In the genomic region with DNA sequence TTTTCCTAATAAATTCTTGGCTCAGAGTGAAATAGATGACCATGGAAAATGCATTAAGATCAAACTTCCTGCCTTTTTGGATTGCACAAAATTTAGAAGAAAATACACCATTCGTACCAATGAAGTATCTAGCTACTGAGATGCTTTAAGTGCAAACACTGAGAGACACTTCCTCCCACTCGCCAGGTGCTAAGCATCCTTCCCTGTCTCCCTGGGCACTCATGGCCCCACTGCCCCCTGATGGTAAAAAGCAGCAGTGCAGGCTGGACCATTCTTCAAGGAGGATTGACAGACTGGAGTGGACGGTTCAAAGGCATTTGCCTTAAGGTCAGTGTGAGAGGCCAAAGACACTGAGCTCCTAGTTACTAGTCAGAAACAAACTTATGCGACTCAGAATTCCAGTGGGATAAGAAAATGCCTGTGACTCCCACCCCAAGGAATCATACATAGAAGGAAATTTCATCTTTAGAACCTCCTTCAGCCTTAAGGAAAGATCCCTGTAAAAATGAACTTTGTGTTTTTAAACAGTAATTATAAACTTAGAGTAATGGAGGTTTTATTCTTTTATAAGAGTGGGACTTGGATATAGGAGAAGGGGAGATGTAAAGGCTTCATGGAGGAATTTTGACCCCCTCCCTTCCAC, we compare ENCODE assay signal across 8 cellular contexts.
DNase-seq lines count a peak whose midpoint lies in the region; ATAC-seq and TF ChIP-seq lines count a peak whose summit lies in the region.

No MANE protein-coding gene starts in this region.

- H3K27me3 ChIP-seq in PC-9 (ENCODE audit: insufficient read depth, low read depth) (no peaks in the 10 kb centered on the region), thoracic aorta (replicated peaks; ENCODE audit: insufficient read depth) (no peaks in the 10 kb centered on the region)

- intact Hi-C loops in PC-9 (cut with micrococcal nuclease; ENCODE audit: unreplicated experiment) = loop anchor here (1.0 kb wide), 1 partner anchor 722 kb away; no protein-coding TSS in a partner anchor

- H3K36me3 Mint-ChIP-seq in activated T-cell treated with anti-CD3 and anti-CD28 coated beads, Interleukin-2, amount 50 U/mL, for 72 hours (ENCODE audit: insufficient read depth in 2 of 2) = no peaks in the 10 kb centered on the region

- CTCF ChIA-PET in PC-9 (lab: Charles Lee) = no interaction called here

- no TSS peak for BruUV-seq in PC-9 (replicated peaks; lab: Mats Ljungman, UMichigan)

- POLR2A ChIA-PET in PC-9 (lab: Charles Lee; ENCODE audit: unreplicated experiment) = no interaction called here

- no peaks in the 10 kb centered on the region for H3K4me1 Mint-ChIP-seq in activated T-cell treated with anti-CD3 and anti-CD28 coated beads, Interleukin-2, amount 50 U/mL, for 72 hours (ENCODE audit: low read depth)

- no peaks in the 10 kb centered on the region for H3K79me2 ChIP-seq in PC-9 (ENCODE audit: low read depth)

- H3K4me1 ChIP-seq in PC-9 (replicated peaks; ENCODE audit: insufficient read depth) (no peaks in the 10 kb centered on the region), thoracic aorta (ENCODE audit: control insufficient read depth in 1 of 2, low read depth in 2 of 2) (no peaks in the 10 kb centered on the region)

- ATAC-seq in GM19324 (IDR thresholded peaks at IDR 0.05; ENCODE audit: low FRiP score, unreplicated experiment) = peak; percentile 84
- ATAC-seq in HG03469 (IDR thresholded peaks at IDR 0.05; ENCODE audit: unreplicated experiment) = peak; percentile 75
- ATAC-seq in activated T-cell treated with anti-CD3 and anti-CD28 coated beads, Interleukin-2, amount 50 U/mL, for 72 hours (replicated peaks in 1 of 2) = peak; percentile 64 to 69
- ATAC-seq in thoracic aorta (ENCODE audit: insufficient number of reproducible peaks, low FRiP score, low read depth) = no peak

- DNase-seq in CMK (ENCODE audit: low read depth) (peak; percentile 15), PC-9 (peak; percentile 46 to 60), fibroblast of pulmonary artery (ENCODE audit: low read depth) (peak; percentile 49), nucleus accumbens (lab: John Stamatoyannopoulos, UW) (peak in 46 of 56 donors; percentile 1 to 82 (median 28)), thoracic aorta (ENCODE audit: low spot score) (no peak)
- DNase-seq in activated T-cell treated with anti-CD3 and anti-CD28 coated beads, Interleukin-2, amount 50 U/mL, for 72 hours = peak; percentile 72 to 80

- H3K4me3 ChIP-seq in PC-9 = no peak overlapping the region
- no peak overlapping the region for H3K4me3 ChIP-seq in fibroblast of pulmonary artery (replicated peaks; ENCODE audit: low read depth, low read length)
- H3K4me3 ChIP-seq in thoracic aorta = no peak overlapping the region

- no peak overlapping the region for H3K27ac Mint-ChIP-seq in activated T-cell treated with anti-CD3 and anti-CD28 coated beads, Interleukin-2, amount 50 U/mL, for 72 hours

- no peak overlapping the region for H3K4me3 Mint-ChIP-seq in activated T-cell treated with anti-CD3 and anti-CD28 coated beads, Interleukin-2, amount 50 U/mL, for 72 hours

- H3F3A ChIP-seq in PC-9 (ENCODE audit: insufficient read depth, low read depth) = no peaks in the 10 kb centered on the region

- H3K27ac ChIP-seq in PC-9 (no peak overlapping the region), thoracic aorta (no peak overlapping the region)

- TF ChIP-seq CTCF in PC-9 (conservative IDR thresholded peaks at IDR 0.05) = peak; percentile 91
- peak; percentile 87 for TF ChIP-seq CTCF in fibroblast of pulmonary artery (IDR thresholded peaks at IDR 0.05; ENCODE audit: low read length, missing control alignments)
- TF ChIP-seq CTCF in thoracic aorta (IDR thresholded peaks at IDR 0.05) = peak; percentile 40

- H3K4me2 ChIP-seq in PC-9 = no peak overlapping the region

- peaks cover 22% of the 10 kb centered on the region for H3K27me3 Mint-ChIP-seq in activated T-cell treated with anti-CD3 and anti-CD28 coated beads, Interleukin-2, amount 50 U/mL, for 72 hours (ENCODE audit: low read depth)

- H3K9me3 ChIP-seq in PC-9 (ENCODE audit: insufficient read depth, low read depth) (no peaks in the 10 kb centered on the region), thoracic aorta (no peaks in the 10 kb centered on the region)

- no peaks in the 10 kb centered on the region for H3K9me3 Mint-ChIP-seq in activated T-cell treated with anti-CD3 and anti-CD28 coated beads, Interleukin-2, amount 50 U/mL, for 72 hours

- no peaks in the 10 kb centered on the region for H3K9me2 ChIP-seq in PC-9 (ENCODE audit: insufficient read depth)

- H2AFZ ChIP-seq in PC-9 = no peak overlapping the region

- no peaks in the 10 kb centered on the region for H4K20me1 ChIP-seq in PC-9 (ENCODE audit: insufficient read depth)

- H3K36me3 ChIP-seq in PC-9 (ENCODE audit: low read depth) (no peaks in the 10 kb centered on the region), thoracic aorta (no peaks in the 10 kb centered on the region)

Comparison
In these comparisons a context has a peak if more than half of its experiments do, and no peak if none do; other contexts are left out.
1. CTCF ChIP-seq: peak in every context shown above with its lines; median percentile 91 in PC-9; 87 in fibroblast of pulmonary artery; 40 in thoracic aorta.